ENCODE assay signal across 17 cellular contexts in the genomic region with DNA sequence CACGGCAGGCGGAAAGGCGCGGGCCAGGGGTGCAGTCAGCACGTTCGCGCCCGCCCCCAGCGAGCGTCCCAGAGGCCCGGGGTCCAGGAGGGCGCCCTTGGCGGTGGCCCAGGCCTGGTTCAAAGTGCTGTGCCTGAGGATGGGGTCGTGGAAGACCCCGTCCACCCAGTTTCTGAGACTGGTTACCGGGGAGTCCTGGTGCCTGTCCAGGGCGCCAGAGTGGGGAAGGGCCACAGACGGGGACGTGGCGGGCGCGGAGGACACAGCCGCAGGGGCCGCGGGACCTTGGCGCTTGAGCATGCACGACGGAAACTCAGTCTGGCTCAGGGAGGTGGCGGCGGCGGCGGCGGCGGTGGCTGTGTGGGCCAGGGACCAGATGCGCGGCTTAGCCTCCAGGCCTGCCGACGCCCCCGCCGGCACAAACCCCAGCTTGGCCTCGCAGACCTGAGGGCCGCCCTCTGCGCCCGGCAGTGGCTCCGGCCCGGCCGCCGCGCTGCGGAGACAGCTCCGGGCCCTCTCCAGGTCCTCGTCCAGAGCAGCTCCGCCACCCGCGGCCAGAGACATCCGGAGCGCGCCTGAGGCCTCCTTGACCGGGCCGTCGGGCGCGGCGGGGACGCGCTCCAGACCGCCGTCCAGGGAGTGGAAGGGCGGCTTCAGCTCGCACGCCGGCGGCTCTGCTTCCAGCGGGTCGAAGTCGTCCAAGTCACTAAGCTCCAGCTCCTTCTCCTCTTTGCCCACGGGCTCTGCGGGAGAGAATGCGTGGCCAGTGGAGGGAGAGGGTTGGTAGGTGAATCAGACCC. TPM values are rescaled to one million over a fixed set of nuclear protein-coding genes. Genes with fewer than 3 reads are reported as not detected.
DNase-seq lines count a peak whose midpoint lies in the region; ATAC-seq, FAIRE-seq and TF ChIP-seq lines count a peak whose summit lies in the region.
"Had no signal": no experiment of that assay in that cellular context is flagged by ENCODE, and none has a peak within 500 bp of the region (broad histone marks: within the 10 kb centered on the region; RNA-seq: fewer than 3 reads in every experiment).

No MANE protein-coding gene starts in this region.

- no peaks in the 10 kb centered on the region for H3K4me1 ChIP-seq in H9 (ENCODE audit: insufficient read depth, low read length)
- peaks cover 3 to 45% (median 18%) of the 10 kb centered on the region in 4 experiments for H3K4me1 ChIP-seq in H1 (replicated peaks in 1 of 4; ENCODE audit: control insufficient read depth in 3 of 4, insufficient read depth in 4 of 4, low read length in 3 of 4)

- H2BK15ac ChIP-seq in H9 (ENCODE audit: low read depth, low read length) (no peak overlapping the region), H1 (ENCODE audit: low read length) (no peak overlapping the region)

- H3K56ac ChIP-seq in H9 (ENCODE audit: insufficient read length, low read depth, low read length) (no peak overlapping the region), H1 (replicated peaks; ENCODE audit: insufficient read length, low read depth, low read length) (no peak overlapping the region)

- H3K27ac ChIP-seq in H9 (ENCODE audit: insufficient read length, low read depth, low read length) (no peak overlapping the region), H1 (ENCODE audit: low read depth, low read length) (no peak overlapping the region), neural cell (ENCODE audit: low read length) (no peak overlapping the region)
- H3K27ac ChIP-seq: SK-N-MC had no signal

- H3F3A ChIP-seq in neural cell (ENCODE audit: insufficient read depth, low read length, poor library complexity, severe bottlenecking): no peaks in the 10 kb centered on the region

- H4K5ac ChIP-seq in H9 (ENCODE audit: insufficient read length, low read depth, low read length) (no peak overlapping the region), H1 (ENCODE audit: insufficient read length, low read depth, low read length) (no peak overlapping the region)

- H3K4me1 Mint-ChIP-seq in activated CD8-positive, alpha-beta memory T cell treated with anti-CD3 and anti-CD28 coated beads, Interleukin-2, amount 10 ng/mL, durations not matched to agents 7 days and 5 days: peaks cover 2% of the 10 kb centered on the region
- H3K4me1 Mint-ChIP-seq in H9: peaks cover 20 to 35% of the 10 kb centered on the region in 2 experiments
- peaks cover 13% of the 10 kb centered on the region for H3K4me1 Mint-ChIP-seq in osteocyte (ENCODE audit: unreplicated experiment)

- peaks cover 0 to 13% (median 0%) of the 10 kb centered on the region in 4 experiments; a peak in 1 of 8 replicates for H3K36me3 ChIP-seq in H1 (ENCODE audit: control insufficient read depth in 2 of 4, insufficient read depth in 4 of 4, low read length in 3 of 4)
- H3K36me3 ChIP-seq in neural cell (ENCODE audit: insufficient read depth, low read length): no peaks in the 10 kb centered on the region

- H3K79me2 ChIP-seq in H9 (ENCODE audit: insufficient read depth, low read length) (no peaks in the 10 kb centered on the region), H1 (ENCODE audit: control insufficient read depth in 1 of 2, insufficient read depth in 2 of 2, low read length in 2 of 2) (no peaks in the 10 kb centered on the region), neural cell (replicated peaks; ENCODE audit: insufficient read depth, low read length) (no peaks in the 10 kb centered on the region)

- H3K79me1 ChIP-seq in H9 (ENCODE audit: insufficient read depth, low read depth, low read length, poor library complexity, severe bottlenecking) (no peaks in the 10 kb centered on the region), H1 (ENCODE audit: low read depth, low read length) (no peaks in the 10 kb centered on the region)

- H3K23me2 ChIP-seq in H9 (ENCODE audit: insufficient read length, low read depth, low read length, poor library complexity, severe bottlenecking): peaks cover 25% of the 10 kb centered on the region
- H3K23me2 ChIP-seq in H1 (ENCODE audit: low read depth, low read length): peaks cover 26% of the 10 kb centered on the region; the same call in 1 of the 2 replicates

- H3K18ac ChIP-seq in H9 (ENCODE audit: insufficient read length, low read depth, low read length) (no peak overlapping the region), H1 (ENCODE audit: extremely low read depth, low read length) (no peak overlapping the region; the same call in 1 of the 2 replicates)

- no peak overlapping the region for H3T11ph ChIP-seq in H9 (ENCODE audit: low read length)

- H2BK5ac ChIP-seq in H9 (ENCODE audit: insufficient read length, low read length) (no peak overlapping the region), H1 (ENCODE audit: low read depth, low read length) (no peak overlapping the region)

- H3K36me3 Mint-ChIP-seq in activated CD8-positive, alpha-beta memory T cell treated with anti-CD3 and anti-CD28 coated beads, Interleukin-2, amount 10 ng/mL, durations not matched to agents 7 days and 5 days: no peaks in the 10 kb centered on the region
- peaks cover 0 to 12% (median 0%) of the 10 kb centered on the region in 3 experiments; a peak in 4 of 7 replicates for H3K36me3 Mint-ChIP-seq in H9 (ENCODE audit: insufficient read depth in 1 of 3, low read depth in 3 of 3)
- H3K36me3 Mint-ChIP-seq in osteocyte (ENCODE audit: unreplicated experiment): no peaks in the 10 kb centered on the region
- H3K36me3 Mint-ChIP-seq: CD4-positive, alpha-beta memory T cell had no signal

- FAIRE-seq in H1 (lab: Jason Lieb, UNC): no peak
- FAIRE-seq: K562 had no signal

- H3K27ac Mint-ChIP-seq in activated CD8-positive, alpha-beta memory T cell treated with anti-CD3 and anti-CD28 coated beads, Interleukin-2, amount 10 ng/mL, durations not matched to agents 7 days and 5 days: no peak overlapping the region
- H3K27ac Mint-ChIP-seq in H9 (no peak overlapping the region), osteocyte (ENCODE audit: unreplicated experiment) (no peak overlapping the region)
- H3K27ac Mint-ChIP-seq: CD4-positive, alpha-beta memory T cell had no signal

- H4K8ac ChIP-seq in H9 (replicated peaks; ENCODE audit: insufficient read length, low read depth, low read length): no peak overlapping the region
- peak overlapping the region; percentile 59 for H4K8ac ChIP-seq in H1 (ENCODE audit: extremely low read depth, insufficient read depth, low read length)

- H3K27me3 ChIP-seq in H9 (ENCODE audit: insufficient read depth, low read length) (peaks cover 70% of the 10 kb centered on the region), H1 (replicated peaks in 1 of 4; ENCODE audit: control insufficient read depth in 3 of 4, extremely low read depth in 1 of 4, insufficient read depth in 3 of 4, low read length in 3 of 4) (peaks cover 76 to 99% (median 97%) of the 10 kb centered on the region in 4 experiments), neural cell (ENCODE audit: insufficient read depth, low read depth, low read length) (peaks cover 100% of the 10 kb centered on the region)

- CTCF ChIA-PET in activated CD8-positive, alpha-beta memory T cell treated with anti-CD3 and anti-CD28 coated beads, Interleukin-2, amount 10 ng/mL, durations not matched to agents 7 days and 5 days (lab: Charles Lee): no interaction called here
- CTCF ChIA-PET in H1 (lab: Charles Lee; ENCODE audit: partially characterized antibody): interaction anchor here (0.9 to 1.4 kb wide), 2 partner anchors 12 to 54 kb away, joined by 3 read pairs; no protein-coding TSS in a partner anchor

- no peak overlapping the region for H4K91ac ChIP-seq in H9 (ENCODE audit: insufficient read length, low read depth, low read length)
- H4K91ac ChIP-seq in H1 (replicated peaks; ENCODE audit: insufficient read length, low read length): no peak overlapping the region

- H3K14ac ChIP-seq in H9 (ENCODE audit: insufficient read depth, low read length) (no peak overlapping the region; the same call in 1 of the 2 replicates), H1 (ENCODE audit: insufficient read length) (no peak overlapping the region)

- H2BK20ac ChIP-seq in H9 (ENCODE audit: low read depth, low read length, poor library complexity, severe bottlenecking) (no peak overlapping the region), H1 (ENCODE audit: low read length) (no peak overlapping the region)

- POLR2A ChIA-PET in H1 (lab: Charles Lee; ENCODE audit: partially characterized antibody): interaction anchor here (1.3 to 1.4 kb wide), 2 partner anchors 16 to 26 kb away, joined by 3 read pairs; no protein-coding TSS in a partner anchor

- H3K4me2 ChIP-seq in H9 (ENCODE audit: insufficient read depth, insufficient read length, low read length) (no peak overlapping the region), H1 (ENCODE audit: insufficient read depth in 1 of 2, low read depth in 2 of 2, low read length in 2 of 2) (peak overlapping the region; percentile 54 to 79), neural cell (ENCODE audit: low read length) (no peak overlapping the region)

- H3K9ac ChIP-seq in H9 (ENCODE audit: extremely low read depth, insufficient read length, low read length) (no peak overlapping the region), H1 (replicated peaks in 1 of 4; ENCODE audit: extremely low read depth in 1 of 4, low read depth in 3 of 4, low read length in 3 of 4) (peak overlapping the region in 1 of 4 experiments; percentile 13; a peak in 1 of 7 replicates), neural cell (ENCODE audit: low read length) (no peak overlapping the region)

- TF ChIP-seq CTCF in H9 (conservative IDR thresholded peaks at IDR 0.05) (no peak), H1 (IDR thresholded peaks at IDR 0.05; ENCODE audit: control extremely low read depth in 1 of 3, insufficient read depth in 1 of 3, low read depth in 1 of 3, low read length in 3 of 3) (no peak), neural cell (IDR thresholded peaks at IDR 0.05; ENCODE audit: poor library complexity, severe bottlenecking) (no peak), osteocyte (IDR thresholded peaks at IDR 0.05) (no peak)

- WGBS in H9 (ENCODE audit: extremely low coverage, insufficient read length, low lambda C conversion rate): no CpG with 5 or more reads among the region's 79 CpGs
- WGBS in H1 (ENCODE audit: extremely low coverage in 1 of 2, insufficient coverage in 1 of 2, insufficient read length in 1 of 2, insufficient replicate concordance in 2 of 2, low coverage in 1 of 2, low lambda C conversion rate in 2 of 2, missing lambda C conversion rate in 1 of 2), 2 experiments: 5% methylated on average over 77 of the region's 79 CpGs; no CpG with 5 or more reads in 1 of the 2 experiments

- peak; percentile 53 for DNase-seq in activated CD8-positive, alpha-beta memory T cell treated with anti-CD3 and anti-CD28 coated beads, Interleukin-2, amount 50 U/mL, for 48 hours
- DNase-seq in activated CD8-positive, alpha-beta memory T cell treated with anti-CD3 and anti-CD28 coated beads, Interleukin-2, amount 10 ng/mL, durations not matched to agents 7 days and 5 days: no peak
- DNase-seq in H9 (peak; percentile 55), H1 (ENCODE audit: low read depth in 1 of 2, low spot score in 2 of 2) (peak in 1 of 2 experiments; percentile 74), RPMI8226 (no peak), osteocyte (ENCODE audit: extremely low spot score, unreplicated experiment) (no peak)
- DNase-seq: 8988T; CD4-positive, alpha-beta memory T cell; NCI-H1092 treated with DMSO at 0.1 percent for 48 hours; NCI-H2081 treated with DMSO at 0.1 percent for 48 hours; SHP77 had no signal

- H2BK120ac ChIP-seq in H9 (ENCODE audit: low read depth, low read length, poor library complexity, severe bottlenecking) (no peak overlapping the region), H1 (replicated peaks; ENCODE audit: low read depth, low read length) (no peak overlapping the region)

- H3K9me3 Mint-ChIP-seq in activated CD8-positive, alpha-beta memory T cell treated with anti-CD3 and anti-CD28 coated beads, Interleukin-2, amount 10 ng/mL, durations not matched to agents 7 days and 5 days (ENCODE audit: low read depth): no peaks in the 10 kb centered on the region
- H3K9me3 Mint-ChIP-seq in H9 (peaks cover 4% of the 10 kb centered on the region in 2 experiments), osteocyte (ENCODE audit: unreplicated experiment) (no peaks in the 10 kb centered on the region)

- TF ChIP-seq POLR2A in H1 (IDR thresholded peaks at IDR 0.05; ENCODE audit: control extremely low read depth in 1 of 2, low read depth in 2 of 2, low read length in 2 of 2): no peak

- H4K20me1 ChIP-seq in H9 (ENCODE audit: control insufficient read depth, insufficient read depth, insufficient read length) (no peaks in the 10 kb centered on the region), H1 (replicated peaks in 1 of 2; ENCODE audit: control insufficient read depth in 1 of 2, insufficient read depth in 2 of 2, low read length in 2 of 2) (peaks cover 11 to 23% of the 10 kb centered on the region in 2 experiments), neural cell (ENCODE audit: insufficient read depth) (no peaks in the 10 kb centered on the region)

- H3K9me3 ChIP-seq in H9 (ENCODE audit: control insufficient read depth, low read depth, low read length) (no peaks in the 10 kb centered on the region), H1 (ENCODE audit: insufficient read depth in 2 of 2, low read depth in 1 of 2, low read length in 1 of 2) (peaks cover 0 to 3% of the 10 kb centered on the region in 2 experiments; a peak in 1 of 4 replicates), neural cell (ENCODE audit: low read length) (no peaks in the 10 kb centered on the region)

- TF ChIP-seq EP300 in H1 (IDR thresholded peaks at IDR 0.05; ENCODE audit: borderline replicate concordance in 1 of 2, low read depth in 2 of 2, low read length in 2 of 2) (no peak), neural cell (conservative IDR thresholded peaks at IDR 0.05; ENCODE audit: poor library complexity, severe bottlenecking) (no peak)

- H2AK5ac ChIP-seq in H9 (ENCODE audit: insufficient read length, low read length) (no peak overlapping the region), H1 (ENCODE audit: low read depth, low read length) (no peak overlapping the region)

- H3K4ac ChIP-seq in H9 (ENCODE audit: low read depth, low read length) (no peak overlapping the region), H1 (replicated peaks; ENCODE audit: insufficient read length, low read depth, low read length) (no peak overlapping the region)

- H3K27me3 Mint-ChIP-seq in activated CD8-positive, alpha-beta memory T cell treated with anti-CD3 and anti-CD28 coated beads, Interleukin-2, amount 10 ng/mL, durations not matched to agents 7 days and 5 days: peaks cover 74% of the 10 kb centered on the region
- H3K27me3 Mint-ChIP-seq in H9 (ENCODE audit: low read depth) (peaks cover 65% of the 10 kb centered on the region), osteocyte (ENCODE audit: unreplicated experiment) (peaks cover 54% of the 10 kb centered on the region)

- no peak for ATAC-seq in activated CD8-positive, alpha-beta memory T cell treated with anti-CD3 and anti-CD28 coated beads, Interleukin-2, amount 10 ng/mL, durations not matched to agents 7 days and 5 days
- no peak for ATAC-seq in HG03442 (IDR thresholded peaks at IDR 0.05; ENCODE audit: unreplicated experiment)
- ATAC-seq: K562, Panc1 had no signal

- H2BK12ac ChIP-seq in H9 (ENCODE audit: insufficient read length, low read depth, low read length) (no peak overlapping the region), H1 (ENCODE audit: low read depth, low read length) (no peak overlapping the region)

- H3K4me3 Mint-ChIP-seq in activated CD8-positive, alpha-beta memory T cell treated with anti-CD3 and anti-CD28 coated beads, Interleukin-2, amount 10 ng/mL, durations not matched to agents 7 days and 5 days: no peak overlapping the region
- no peak overlapping the region for H3K4me3 Mint-ChIP-seq in H9
- H3K4me3 Mint-ChIP-seq in osteocyte (ENCODE audit: unreplicated experiment): no peak overlapping the region

- no peaks in the 10 kb centered on the region for H3K9me2 ChIP-seq in neural cell (ENCODE audit: insufficient read depth, low read length)

- TF ChIP-seq RAD21 in H1 (IDR thresholded peaks at IDR 0.05 in 1 of 2, conservative IDR thresholded peaks at IDR 0.05 in 1 of 2; ENCODE audit: low read depth in 2 of 2, low read length in 2 of 2) (no peak; a peak in 1 of 4 replicates), neural cell (conservative IDR thresholded peaks at IDR 0.05) (no peak)

- no peak overlapping the region for H3K23ac ChIP-seq in H9 (ENCODE audit: insufficient read length, low read depth, low read length)
- H3K23ac ChIP-seq in H1 (ENCODE audit: insufficient read length): no peak overlapping the region

- H3K4me3 ChIP-seq in H1 (ENCODE audit: extremely low read depth in 1 of 4, insufficient read depth in 2 of 4, low read depth in 3 of 4, low read length in 4 of 4) (peak overlapping the region in 1 of 4 experiments; percentile 54; a peak in 2 of 8 replicates), neural cell (ENCODE audit: low read length) (no peak overlapping the region)
- H3K4me3 ChIP-seq: K562, SK-N-MC had no signal

- H2AFZ ChIP-seq in H9 (ENCODE audit: low read length): no peak overlapping the region
- no peak overlapping the region for H2AFZ ChIP-seq in H1 (ENCODE audit: low read length)
- H2AFZ ChIP-seq in neural cell (ENCODE audit: low read depth, low read length): no peak overlapping the region

RNA-seq across cellular contexts. Expression of a gene that starts 4.5 kb away (rescaled TPM):
- not detected for total RNA-seq in activated CD8-positive, alpha-beta memory T cell treated with anti-CD3 and anti-CD28 coated beads, Interleukin-2, amount 10 ng/mL, durations not matched to agents 7 days and 5 days
- 3.2 and 3.4 TPM in 2 replicates for total RNA-seq in H9 (2021)
- total RNA-seq in H1 (2021; fragmentation: NEBNext Ultra II Directional; extraction: Animal tissue kit (Norgen Biotek cat#: 25700)): 0.82 and 1.2 TPM in 2 replicates
- polyA plus RNA-seq in H1 (2011; rRNA removed): 0.45 and 0.97 TPM in 2 replicates
- 0.87 TPM for polyA plus RNA-seq in H1 (2011; cell fraction: cytosol; rRNA removed)
- 1.8 TPM for polyA plus RNA-seq in H1 (2011; cell fraction: nucleus; rRNA removed)
- polyA plus RNA-seq in H1 (2012, experiment 1 of 2): 0.40 to 1.2 TPM (median 1.1 TPM) in 4 replicates
- polyA plus RNA-seq in H1 (2012, experiment 2 of 2): 1.1 TPM
- polyA plus RNA-seq in H1 (2013, experiment 1 of 2): 1.0 TPM
- polyA plus RNA-seq in H1 (2013, experiment 2 of 2): 0.75 TPM
- polyA minus RNA-seq in H1 (2011; rRNA and poly(A)+ RNA removed): 0.16 and 0.44 TPM in 2 replicates
- polyA minus RNA-seq in H1 (2011; cell fraction: cytosol; rRNA and poly(A)+ RNA removed): 0.95 TPM
- polyA minus RNA-seq in H1 (2011; cell fraction: nucleus; rRNA and poly(A)+ RNA removed): 0.50 TPM
- not detected in 2 replicates for polyA plus RNA-seq in neural cell
- polyA minus RNA-seq in neural cell: not detected in 2 replicates
- not detected in 2 replicates for total RNA-seq in osteocyte
- total RNA-seq: CD4-positive, alpha-beta memory T cell; K562 had no signal
- polyA plus RNA-seq: BJ; CD4-positive, alpha-beta memory T cell; K562 had no signal

Comparison
In these comparisons a context has a peak if more than half of its experiments do, and no peak if none do; other contexts are left out.
1. DNase-seq: peak in activated CD8-positive, alpha-beta memory T cell treated with anti-CD3 and anti-CD28 coated beads, Interleukin-2, amount 50 U/mL, for 48 hours (single experiment) and H9 (single experiment); none in activated CD8-positive, alpha-beta memory T cell treated with anti-CD3 and anti-CD28 coated beads, Interleukin-2, amount 10 ng/mL, durations not matched to agents 7 days and 5 days (single experiment), RPMI8226 (single experiment) and osteocyte (single experiment).
2. H3K4me2 ChIP-seq: peak in H1 (2 of 2); none in H9 (single experiment) and neural cell (single experiment).